ENCODE assay signal across 8 cellular contexts in the genomic region with DNA sequence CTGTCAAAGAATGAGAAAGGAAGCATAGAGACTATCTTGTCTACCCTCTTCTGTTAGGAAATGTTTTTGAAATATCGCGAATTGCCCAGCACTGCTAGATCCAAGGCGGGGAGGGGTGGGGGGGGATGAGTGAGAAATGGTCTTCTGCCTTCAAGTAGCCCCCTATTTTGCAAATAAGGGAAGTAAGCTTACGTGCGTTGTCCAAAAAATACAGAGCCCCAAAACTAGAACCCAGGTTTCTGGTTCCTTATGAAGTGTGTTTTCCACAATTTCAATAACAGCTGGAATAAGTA. TPM values are rescaled to one million over a fixed set of nuclear protein-coding genes. Genes with fewer than 3 reads are reported as not detected.
A peak's percentile ranks its signal among the peaks of the same experiment; 100 is the strongest.
DNase-seq lines count a peak whose midpoint lies in the region; ATAC-seq and TF ChIP-seq lines count a peak whose summit lies in the region.

No MANE protein-coding gene starts in this region.

- H3K27me3 ChIP-seq in HUES64 (ENCODE audit: insufficient read depth, low read length) (no peaks in the 10 kb centered on the region), mammary epithelial cell (ENCODE audit: insufficient read depth, low read length) (no peaks in the 10 kb centered on the region)
- H3K27me3 ChIP-seq in naive thymus-derived CD4-positive, alpha-beta T cell (ENCODE audit: control insufficient read depth in 2 of 2, insufficient read depth in 2 of 2, low read length in 2 of 2), result no peaks in the 10 kb centered on the region

- peaks cover 41% of the 10 kb centered on the region for H3K79me2 ChIP-seq in mammary epithelial cell (ENCODE audit: insufficient read depth, low read length)

- no peaks in the 10 kb centered on the region for H3K36me3 ChIP-seq in HUES64 (ENCODE audit: insufficient read depth, low read length)
- H3K36me3 ChIP-seq in mammary epithelial cell (ENCODE audit: insufficient read depth, low read length), result peaks cover 2% of the 10 kb centered on the region
- peaks cover 0 to 5% (median 0%) of the 10 kb centered on the region in 3 experiments for H3K36me3 ChIP-seq in naive thymus-derived CD4-positive, alpha-beta T cell (ENCODE audit: control insufficient read depth in 2 of 3, insufficient read depth in 3 of 3, low read length in 3 of 3)

- peak overlapping the region; percentile 97 for H3K4me2 ChIP-seq in mammary epithelial cell (ENCODE audit: insufficient read depth, low read depth, low read length)

- H3K4me1 ChIP-seq in HUES64 (ENCODE audit: insufficient read depth, low read length) (peaks cover 12% of the 10 kb centered on the region), mammary epithelial cell (ENCODE audit: insufficient read depth, low read length) (peaks cover 17% of the 10 kb centered on the region)
- H3K4me1 ChIP-seq in naive thymus-derived CD4-positive, alpha-beta T cell (ENCODE audit: control insufficient read depth in 2 of 2, insufficient read depth in 2 of 2, low read length in 2 of 2), result peaks cover 15 to 20% of the 10 kb centered on the region in 2 donors

- no peak for DNase-seq in AG10803 (ENCODE audit: low read depth)
- DNase-seq in mammary epithelial cell, result no peak
- no peak for DNase-seq in naive thymus-derived CD4-positive, alpha-beta T cell
- DNase-seq in SKM-1 treated with dmso at 0.1 percent for 144 hours (lab: John Stamatoyannopoulos, UW; ENCODE audit: unreplicated experiment), result no peak
- no peak for DNase-seq in 8988T
- DNase-seq in activated effector memory CD4-positive, alpha-beta T cell treated with Interleukin-2 at 50 U/mL for 16 hours, result no peak
- no peak for DNase-seq in NK-92 treated with Interleukin-12 subunit alpha and Interleukin-12 subunit beta, amount 100 ng/mL, for 24 hours (lab: John Stamatoyannopoulos, UW)

- no peaks in the 10 kb centered on the region for H3K9me3 ChIP-seq in HUES64 (ENCODE audit: insufficient read depth, low read depth, low read length)
- H3K9me3 ChIP-seq in mammary epithelial cell (replicated peaks; ENCODE audit: insufficient read depth, low read length), result no peaks in the 10 kb centered on the region
- H3K9me3 ChIP-seq in naive thymus-derived CD4-positive, alpha-beta T cell (ENCODE audit: control insufficient read depth in 2 of 3, low read length in 3 of 3), result no peaks in the 10 kb centered on the region

- dilution Hi-C loops in mammary epithelial cell (cut with HindIII; ENCODE audit: low sequenced_read_pairs), result no loop called here

- POLR2A ChIA-PET in naive thymus-derived CD4-positive, alpha-beta T cell (lab: Charles Lee), result interaction anchor here (0.7 to 3.2 kb wide), 6 partner anchors 20 to 94 kb away, joined by 3 to 51 read pairs (median 8); partner anchors contain the start of genes BLTP3A and SNRPC

- H3K9ac ChIP-seq in HUES64 (ENCODE audit: low read depth, low read length) (no peak overlapping the region), mammary epithelial cell (ENCODE audit: insufficient read depth, low read length) (peak overlapping the region; percentile 73)

- in situ Hi-C loops in mammary epithelial cell (cut with MboI; ENCODE audit: low sequenced_read_pairs in 2 of 2), result no loop called here

- TF ChIP-seq CTCF in AG10803 (conservative IDR thresholded peaks at IDR 0.05; ENCODE audit: low read length) (no peak), mammary epithelial cell (conservative IDR thresholded peaks at IDR 0.05 in 1 of 2, IDR thresholded peaks at IDR 0.05 in 1 of 2; ENCODE audit: extremely low read depth in 1 of 2, insufficient read depth in 1 of 2, low read depth in 1 of 2, low read length in 2 of 2) (no peak)

- H3K9me3 Mint-ChIP-seq in naive thymus-derived CD4-positive, alpha-beta T cell, result peaks cover 0 to 1% (median 0%) of the 10 kb centered on the region in 11 donors

- H3K36me3 Mint-ChIP-seq in naive thymus-derived CD4-positive, alpha-beta T cell, result peaks cover 0 to 12% (median 0%) of the 10 kb centered on the region in 5 donors

- intact Hi-C loops in mammary epithelial cell (cut with micrococcal nuclease), result loop anchor here (1.0 to 5.0 kb wide), 3 partner anchors 87 to 237 kb away; partner anchors contain the start of genes ANKS1A and TAF11
- intact Hi-C loops in naive thymus-derived CD4-positive, alpha-beta T cell (cut with micrococcal nuclease), result loop anchor here (1.0 to 10.0 kb wide), 7 partner anchors 40 to 770 kb away; partner anchors contain the start of genes SNRPC (in 2 of the 2), ANKS1A (in 1 of the 2), HMGA1 (in 1 of the 2) and RPL10A (in 1 of the 2)

- H3K4me3 ChIP-seq in AG10803 (ENCODE audit: low read length), result peak overlapping the region; percentile 86
- peak overlapping the region; percentile 98 for H3K4me3 ChIP-seq in HUES64 (ENCODE audit: low read length)
- H3K4me3 ChIP-seq in mammary epithelial cell (replicated peaks in 1 of 3; ENCODE audit: insufficient read depth in 1 of 3, low read depth in 2 of 3, low read length in 3 of 3), result peak overlapping the region; percentile 58 to 91 (median 85)
- H3K4me3 ChIP-seq in naive thymus-derived CD4-positive, alpha-beta T cell (ENCODE audit: low read length), result peak overlapping the region; percentile 83

- no peaks in the 10 kb centered on the region for H4K20me1 ChIP-seq in mammary epithelial cell (ENCODE audit: insufficient read depth, low read length)

- peak overlapping the region; percentile 95 to 99 (median 98) for H3K4me3 Mint-ChIP-seq in naive thymus-derived CD4-positive, alpha-beta T cell

- CTCF ChIA-PET in mammary epithelial cell (lab: Charles Lee; ENCODE audit: low non-redundant PET), result no interaction called here
- CTCF ChIA-PET in naive thymus-derived CD4-positive, alpha-beta T cell (lab: Charles Lee), result no interaction called here

- no TSS peak for BruUV-seq in mammary epithelial cell (replicated peaks; lab: Mats Ljungman, UMichigan)

- H3K27ac ChIP-seq in HUES64 (ENCODE audit: low read depth, low read length) (no peak overlapping the region), mammary epithelial cell (ENCODE audit: insufficient read depth, low read depth, low read length) (peak overlapping the region; percentile 59)
- H3K27ac ChIP-seq in naive thymus-derived CD4-positive, alpha-beta T cell (ENCODE audit: low read depth, low read length), result peak overlapping the region; percentile 93

- peak overlapping the region; percentile 100 for H2AFZ ChIP-seq in mammary epithelial cell (ENCODE audit: low read depth, low read length)

- peaks cover 30 to 54% (median 46%) of the 10 kb centered on the region in 7 donors for H3K4me1 Mint-ChIP-seq in naive thymus-derived CD4-positive, alpha-beta T cell

- H3K27me3 Mint-ChIP-seq in naive thymus-derived CD4-positive, alpha-beta T cell, result peaks cover 0 to 5% (median 0%) of the 10 kb centered on the region in 5 donors

- peak overlapping the region; percentile 88 to 100 (median 99) for H3K27ac Mint-ChIP-seq in naive thymus-derived CD4-positive, alpha-beta T cell

- WGBS in HUES64, result 88% methylated on average over 5 of the region's 5 CpGs
- WGBS in mammary epithelial cell (ENCODE audit: low coverage, missing lambda C conversion rate), result 40% methylated on average over 5 of the region's 5 CpGs

- ATAC-seq in naive thymus-derived CD4-positive, alpha-beta T cell, result no peak

RNA-seq across cellular contexts. Expression of gene ILRUN, which starts 0.9 kb away (rescaled TPM):
- polyA plus RNA-seq in HUES64 (2013, experiment 1 of 2), result 41.1 TPM
- polyA plus RNA-seq in HUES64 (2013, experiment 2 of 2), result 43.5 TPM
- 10 to 100 TPM; 40.0 to 67.3 TPM for total RNA-seq in mammary epithelial cell
- polyA plus RNA-seq in mammary epithelial cell, result 38.9 TPM
- 84.7 TPM for polyA minus RNA-seq in mammary epithelial cell
- 10 to 100 TPM; 45.2 to 74.6 (median 53.7) TPM for total RNA-seq in naive thymus-derived CD4-positive, alpha-beta T cell
- 1 to 10 TPM; 8.8 to 8.9 TPM for polyA plus RNA-seq in naive thymus-derived CD4-positive, alpha-beta T cell

RNA-seq across cellular contexts. Expression of gene SNRPC, which starts 59.8 kb away (rescaled TPM):
- polyA plus RNA-seq in HUES64 (2013, experiment 1 of 2), result 276 TPM
- polyA plus RNA-seq in HUES64 (2013, experiment 2 of 2), result 272 TPM
- total RNA-seq in mammary epithelial cell, result 100 to 1,000 TPM in 1 of 2 donors, 10 to 100 TPM in 1; 37.8 to 100 TPM
- polyA plus RNA-seq in mammary epithelial cell, result 194 TPM
- 64.2 TPM for polyA minus RNA-seq in mammary epithelial cell
- total RNA-seq in naive thymus-derived CD4-positive, alpha-beta T cell, result 100 to 1,000 TPM in 1 of 5 experiments, 10 to 100 TPM in 4; 38.3 to 120 (median 44.4) TPM
- 100 to 1,000 TPM; 311 to 358 TPM for polyA plus RNA-seq in naive thymus-derived CD4-positive, alpha-beta T cell
